Comparison of ENCODE assay signal across 8 cellular contexts in genomic region chr12:48865441-48866290, GRCh38. TPM values are rescaled to one million over a fixed set of nuclear protein-coding genes. Genes with fewer than 3 reads are reported as not detected.
DNase-seq lines count a peak whose midpoint lies in the region; ATAC-seq lines count a peak whose summit lies in the region.

Gene RND1 (minus strand): TSS chr12:48865870. CDS start chr12:48865767, 103 bp downstream.

- intact Hi-C loops in aorta (cut with DNase I): no loop called here

- ATAC-seq in GM18502 (IDR thresholded peaks at IDR 0.05; ENCODE audit: poor library complexity, unreplicated experiment): peak; percentile 93
- peak; percentile 89 for ATAC-seq in HG02943 (IDR thresholded peaks at IDR 0.05; ENCODE audit: low read depth, unreplicated experiment)
- ATAC-seq in aorta (ENCODE audit: low FRiP score): peak; percentile 95

- H3K4me3 ChIP-seq in aorta (ENCODE audit: low read length in 2 of 2): peak within 1 kb of the TSS; percentile 46 to 49

- H3K27ac ChIP-seq in aorta (ENCODE audit: low read depth in 1 of 2, low read length in 2 of 2): no peak within 1 kb of the TSS

- H3K27me3 ChIP-seq in aorta (ENCODE audit: control insufficient read depth in 1 of 2, insufficient read depth in 2 of 2, low read length in 1 of 2): no peaks in the 10 kb centered on the region

- H3K36me3 ChIP-seq in aorta (ENCODE audit: control insufficient read depth in 1 of 2, insufficient read depth in 2 of 2, low read length in 1 of 2): no peaks in the 10 kb centered on the region

- DNase-seq in NCI-H187 (lab: John Stamatoyannopoulos, UW): peak; percentile 86 to 88
- peak; percentile 84 for DNase-seq in T-helper 22 cell (ENCODE audit: low read depth)
- peak; percentile 94 for DNase-seq in astrocyte of the hippocampus (ENCODE audit: low read depth, low spot score)
- DNase-seq in hepatic stellate cell (ENCODE audit: low spot score): peak; percentile 95
- DNase-seq in putamen (ENCODE audit: low spot score): peak; percentile 94
- DNase-seq in aorta: peak; percentile 92

- no peaks in the 10 kb centered on the region for H3K4me1 ChIP-seq in aorta (ENCODE audit: control insufficient read depth in 1 of 2, insufficient read depth in 2 of 2, low read length in 2 of 2)

- no peaks in the 10 kb centered on the region for H3K9me3 ChIP-seq in aorta (ENCODE audit: control insufficient read depth, low read length)

- WGBS in aorta, 2 donors: 0% methylated on average over 30 of the region's 30 CpGs

RNA-seq across cellular contexts. Expression of gene RND1, which starts in this region (rescaled TPM):
- 1 to 10 TPM; 3.7 TPM for total RNA-seq in aorta
- polyA plus RNA-seq in aorta: under 1 TPM; 0.56 to 0.88 TPM
